Comparison of ENCODE assay signal across 1 cellular context in the genomic region with DNA sequence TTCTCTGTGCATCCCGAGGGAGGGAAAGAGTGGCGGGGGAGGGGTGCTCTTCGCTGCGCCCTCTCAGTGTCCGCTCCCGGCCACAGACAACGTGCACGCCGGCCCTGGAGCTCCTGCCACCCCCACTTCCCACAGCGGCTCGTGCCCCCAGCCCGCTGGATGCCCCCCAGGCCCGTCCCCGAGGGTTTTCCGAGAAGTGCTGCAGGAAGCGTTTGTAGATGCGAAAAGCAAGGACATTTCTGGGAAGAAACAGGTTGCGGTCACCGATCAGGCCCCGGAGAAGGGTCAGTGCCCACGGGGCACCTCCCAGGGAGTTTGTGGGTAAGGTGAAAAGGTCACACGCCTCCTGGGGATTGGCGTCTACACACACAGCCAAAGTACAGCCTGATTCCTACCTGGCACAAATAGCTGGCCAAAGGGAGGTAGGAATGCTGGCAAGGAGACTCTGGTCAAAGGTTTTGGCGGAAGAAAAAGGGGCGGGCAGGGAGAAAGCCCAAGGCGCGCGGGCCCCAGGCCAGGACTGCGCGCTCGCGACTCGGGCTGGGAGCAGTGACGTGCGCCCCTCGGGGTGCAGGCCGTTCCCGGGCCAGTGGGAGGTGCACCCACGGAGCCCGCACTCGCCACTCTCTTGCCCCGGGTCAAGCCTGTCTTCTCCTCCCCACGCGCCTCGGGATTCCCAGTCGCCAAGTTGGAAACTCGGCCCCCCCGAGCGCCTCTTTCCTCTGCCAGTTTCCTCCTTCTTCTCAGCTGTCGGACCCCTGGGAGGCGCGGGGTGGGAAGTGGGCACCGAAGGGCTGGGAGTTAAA.
TF ChIP-seq lines count a peak whose summit lies in the region.

No MANE protein-coding gene starts in this region.

TF ChIP-seq in HEK293, 187 proteins besides CTCF, POLR2A, EP300 and RAD21 (continued from another document and continues in another):
- TF ChIP-seq, protein P1, sequence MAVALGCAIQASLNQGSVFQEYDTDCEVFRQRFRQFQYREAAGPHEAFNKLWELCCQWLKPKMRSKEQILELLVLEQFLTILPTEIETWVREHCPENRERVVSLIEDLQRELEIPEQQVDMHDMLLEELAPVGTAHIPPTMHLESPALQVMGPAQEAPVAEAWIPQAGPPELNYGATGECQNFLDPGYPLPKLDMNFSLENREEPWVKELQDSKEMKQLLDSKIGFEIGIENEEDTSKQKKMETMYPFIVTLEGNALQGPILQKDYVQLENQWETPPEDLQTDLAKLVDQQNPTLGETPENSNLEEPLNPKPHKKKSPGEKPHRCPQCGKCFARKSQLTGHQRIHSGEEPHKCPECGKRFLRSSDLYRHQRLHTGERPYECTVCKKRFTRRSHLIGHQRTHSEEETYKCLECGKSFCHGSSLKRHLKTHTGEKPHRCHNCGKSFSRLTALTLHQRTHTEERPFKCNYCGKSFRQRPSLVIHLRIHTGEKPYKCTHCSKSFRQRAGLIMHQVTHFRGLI (tag by site-specific recombination; IDR thresholded peaks at IDR 0.05): no peak
- TF ChIP-seq ZNF510 (tag by site-specific recombination; IDR thresholded peaks at IDR 0.05; ENCODE audit: insufficient replicate concordance) (no peak), ZNF114 (tag by site-specific recombination; IDR thresholded peaks at IDR 0.05) (no peak), ZBTB8A (tag by site-specific recombination; IDR thresholded peaks at IDR 0.05) (peak; percentile 93), ZNF302 (tag by site-specific recombination; IDR thresholded peaks at IDR 0.05; ENCODE audit: low read depth) (no peak), ZNF76 (tag by site-specific recombination; IDR thresholded peaks at IDR 0.05; ENCODE audit: borderline replicate concordance, low read depth) (peak; percentile 17; the same call in 1 of the 2 replicates), ZNF311 (tag by site-specific recombination; IDR thresholded peaks at IDR 0.05; ENCODE audit: borderline replicate concordance) (no peak), ZNF146 (tag by site-specific recombination; IDR thresholded peaks at IDR 0.05) (no peak), ZNF394 (tag by site-specific recombination; IDR thresholded peaks at IDR 0.05; ENCODE audit: borderline replicate concordance) (no peak), MZF1 (tag by site-specific recombination; IDR thresholded peaks at IDR 0.05; ENCODE audit: borderline replicate concordance) (no peak), ZNF501 (tag by site-specific recombination; IDR thresholded peaks at IDR 0.05) (peak; percentile 56; the same call in 1 of the 2 replicates), ZNF174 (tag by site-specific recombination; IDR thresholded peaks at IDR 0.05) (no peak), ZNF544 (tag by site-specific recombination; IDR thresholded peaks at IDR 0.05) (no peak), YY2 (tag by site-specific recombination; IDR thresholded peaks at IDR 0.05) (no peak), ZIC2 (tag by site-specific recombination; IDR thresholded peaks at IDR 0.05) (peak; percentile 90), ZBTB21 (tag by site-specific recombination; IDR thresholded peaks at IDR 0.05) (no peak), SP7 (tag by site-specific recombination; IDR thresholded peaks at IDR 0.05) (0 out of 2 replicates have a peak, but pooled peaks have one; percentile 26), ZNF596 (tag by site-specific recombination; IDR thresholded peaks at IDR 0.05) (0 out of 2 replicates have a peak, but pooled peaks have one; percentile 0), ZNF654 (tag by site-specific recombination; IDR thresholded peaks at IDR 0.05; ENCODE audit: low read depth) (no peak), ZNF600 (tag by site-specific recombination; IDR thresholded peaks at IDR 0.05) (no peak), KLF16 (tag by site-specific recombination; IDR thresholded peaks at IDR 0.05) (peak; percentile 35; the same call in 1 of the 2 replicates), ZSCAN16 (tag by site-specific recombination; IDR thresholded peaks at IDR 0.05) (no peak), ZNF292 (tag by site-specific recombination; IDR thresholded peaks at IDR 0.05; ENCODE audit: borderline replicate concordance, low read depth) (no peak), ZNF184 (tag by site-specific recombination; IDR thresholded peaks at IDR 0.05) (no peak), KLF9 (tag by site-specific recombination; IDR thresholded peaks at IDR 0.05; ENCODE audit: low read depth) (peak; percentile 57), RBAK (tag by site-specific recombination; IDR thresholded peaks at IDR 0.05) (no peak), ZNF561 (tag by site-specific recombination; IDR thresholded peaks at IDR 0.05; ENCODE audit: borderline replicate concordance) (no peak), ZNF48 (tag by site-specific recombination; IDR thresholded peaks at IDR 0.05) (no peak), ZNF660 (tag by site-specific recombination; IDR thresholded peaks at IDR 0.05) (no peak), ZNF530 (tag by site-specific recombination; IDR thresholded peaks at IDR 0.05; ENCODE audit: low read depth) (no peak), GLI2 (tag by site-specific recombination; IDR thresholded peaks at IDR 0.05; ENCODE audit: borderline replicate concordance, low read depth) (no peak), MEIS1 (CRISPR knock-in tag; IDR thresholded peaks at IDR 0.05; ENCODE audit: borderline replicate concordance) (no peak), ZNF555 (tag by site-specific recombination; conservative IDR thresholded peaks at IDR 0.05) (no peak), ZNF623 (tag by site-specific recombination; IDR thresholded peaks at IDR 0.05) (0 out of 2 replicates have a peak, but pooled peaks have one; percentile 11), ZNF354C (tag by site-specific recombination; IDR thresholded peaks at IDR 0.05; ENCODE audit: borderline replicate concordance, low read depth) (no peak), ZSCAN23 (tag by site-specific recombination; IDR thresholded peaks at IDR 0.05) (no peak), ZNF514 (tag by site-specific recombination; IDR thresholded peaks at IDR 0.05) (no peak), ZNF223 (tag by site-specific recombination; IDR thresholded peaks at IDR 0.05) (no peak; the same call in 1 of the 2 replicates), ZNF423 (tag by site-specific recombination; IDR thresholded peaks at IDR 0.05) (peak; percentile 93), ZNF558 (tag by site-specific recombination; IDR thresholded peaks at IDR 0.05) (no peak), ZNF629 (tag by site-specific recombination; IDR thresholded peaks at IDR 0.05) (0 out of 2 replicates have a peak, but pooled peaks have one; percentile 14), ZBTB48 (tag by site-specific recombination; IDR thresholded peaks at IDR 0.05) (no peak)
- TF ChIP-seq, protein P2, sequence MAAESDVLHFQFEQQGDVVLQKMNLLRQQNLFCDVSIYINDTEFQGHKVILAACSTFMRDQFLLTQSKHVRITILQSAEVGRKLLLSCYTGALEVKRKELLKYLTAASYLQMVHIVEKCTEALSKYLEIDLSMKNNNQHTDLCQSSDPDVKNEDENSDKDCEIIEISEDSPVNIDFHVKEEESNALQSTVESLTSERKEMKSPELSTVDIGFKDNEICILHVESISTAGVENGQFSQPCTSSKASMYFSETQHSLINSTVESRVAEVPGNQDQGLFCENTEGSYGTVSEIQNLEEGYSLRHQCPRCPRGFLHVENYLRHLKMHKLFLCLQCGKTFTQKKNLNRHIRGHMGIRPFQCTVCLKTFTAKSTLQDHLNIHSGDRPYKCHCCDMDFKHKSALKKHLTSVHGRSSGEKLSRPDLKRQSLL (tag by site-specific recombination; IDR thresholded peaks at IDR 0.05): no peak
- TF ChIP-seq, protein P3, sequence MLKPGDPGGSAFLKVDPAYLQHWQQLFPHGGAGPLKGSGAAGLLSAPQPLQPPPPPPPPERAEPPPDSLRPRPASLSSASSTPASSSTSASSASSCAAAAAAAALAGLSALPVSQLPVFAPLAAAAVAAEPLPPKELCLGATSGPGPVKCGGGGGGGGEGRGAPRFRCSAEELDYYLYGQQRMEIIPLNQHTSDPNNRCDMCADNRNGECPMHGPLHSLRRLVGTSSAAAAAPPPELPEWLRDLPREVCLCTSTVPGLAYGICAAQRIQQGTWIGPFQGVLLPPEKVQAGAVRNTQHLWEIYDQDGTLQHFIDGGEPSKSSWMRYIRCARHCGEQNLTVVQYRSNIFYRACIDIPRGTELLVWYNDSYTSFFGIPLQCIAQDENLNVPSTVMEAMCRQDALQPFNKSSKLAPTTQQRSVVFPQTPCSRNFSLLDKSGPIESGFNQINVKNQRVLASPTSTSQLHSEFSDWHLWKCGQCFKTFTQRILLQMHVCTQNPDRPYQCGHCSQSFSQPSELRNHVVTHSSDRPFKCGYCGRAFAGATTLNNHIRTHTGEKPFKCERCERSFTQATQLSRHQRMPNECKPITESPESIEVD (tag by site-specific recombination; IDR thresholded peaks at IDR 0.05): no peak
- TF ChIP-seq, protein P4, sequence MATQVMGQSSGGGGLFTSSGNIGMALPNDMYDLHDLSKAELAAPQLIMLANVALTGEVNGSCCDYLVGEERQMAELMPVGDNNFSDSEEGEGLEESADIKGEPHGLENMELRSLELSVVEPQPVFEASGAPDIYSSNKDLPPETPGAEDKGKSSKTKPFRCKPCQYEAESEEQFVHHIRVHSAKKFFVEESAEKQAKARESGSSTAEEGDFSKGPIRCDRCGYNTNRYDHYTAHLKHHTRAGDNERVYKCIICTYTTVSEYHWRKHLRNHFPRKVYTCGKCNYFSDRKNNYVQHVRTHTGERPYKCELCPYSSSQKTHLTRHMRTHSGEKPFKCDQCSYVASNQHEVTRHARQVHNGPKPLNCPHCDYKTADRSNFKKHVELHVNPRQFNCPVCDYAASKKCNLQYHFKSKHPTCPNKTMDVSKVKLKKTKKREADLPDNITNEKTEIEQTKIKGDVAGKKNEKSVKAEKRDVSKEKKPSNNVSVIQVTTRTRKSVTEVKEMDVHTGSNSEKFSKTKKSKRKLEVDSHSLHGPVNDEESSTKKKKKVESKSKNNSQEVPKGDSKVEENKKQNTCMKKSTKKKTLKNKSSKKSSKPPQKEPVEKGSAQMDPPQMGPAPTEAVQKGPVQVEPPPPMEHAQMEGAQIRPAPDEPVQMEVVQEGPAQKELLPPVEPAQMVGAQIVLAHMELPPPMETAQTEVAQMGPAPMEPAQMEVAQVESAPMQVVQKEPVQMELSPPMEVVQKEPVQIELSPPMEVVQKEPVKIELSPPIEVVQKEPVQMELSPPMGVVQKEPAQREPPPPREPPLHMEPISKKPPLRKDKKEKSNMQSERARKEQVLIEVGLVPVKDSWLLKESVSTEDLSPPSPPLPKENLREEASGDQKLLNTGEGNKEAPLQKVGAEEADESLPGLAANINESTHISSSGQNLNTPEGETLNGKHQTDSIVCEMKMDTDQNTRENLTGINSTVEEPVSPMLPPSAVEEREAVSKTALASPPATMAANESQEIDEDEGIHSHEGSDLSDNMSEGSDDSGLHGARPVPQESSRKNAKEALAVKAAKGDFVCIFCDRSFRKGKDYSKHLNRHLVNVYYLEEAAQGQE (tag by site-specific recombination; IDR thresholded peaks at IDR 0.05): no peak
- TF ChIP-seq, protein P5, sequence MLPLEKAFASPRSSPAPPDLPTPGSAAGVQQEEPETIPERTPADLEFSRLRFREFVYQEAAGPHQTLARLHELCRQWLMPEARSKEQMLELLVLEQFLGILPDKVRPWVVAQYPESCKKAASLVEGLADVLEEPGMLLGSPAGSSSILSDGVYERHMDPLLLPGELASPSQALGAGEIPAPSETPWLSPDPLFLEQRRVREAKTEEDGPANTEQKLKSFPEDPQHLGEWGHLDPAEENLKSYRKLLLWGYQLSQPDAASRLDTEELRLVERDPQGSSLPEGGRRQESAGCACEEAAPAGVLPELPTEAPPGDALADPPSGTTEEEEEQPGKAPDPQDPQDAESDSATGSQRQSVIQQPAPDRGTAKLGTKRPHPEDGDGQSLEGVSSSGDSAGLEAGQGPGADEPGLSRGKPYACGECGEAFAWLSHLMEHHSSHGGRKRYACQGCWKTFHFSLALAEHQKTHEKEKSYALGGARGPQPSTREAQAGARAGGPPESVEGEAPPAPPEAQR (tag by site-specific recombination; IDR thresholded peaks at IDR 0.05): no peak
- TF ChIP-seq, protein P6, sequence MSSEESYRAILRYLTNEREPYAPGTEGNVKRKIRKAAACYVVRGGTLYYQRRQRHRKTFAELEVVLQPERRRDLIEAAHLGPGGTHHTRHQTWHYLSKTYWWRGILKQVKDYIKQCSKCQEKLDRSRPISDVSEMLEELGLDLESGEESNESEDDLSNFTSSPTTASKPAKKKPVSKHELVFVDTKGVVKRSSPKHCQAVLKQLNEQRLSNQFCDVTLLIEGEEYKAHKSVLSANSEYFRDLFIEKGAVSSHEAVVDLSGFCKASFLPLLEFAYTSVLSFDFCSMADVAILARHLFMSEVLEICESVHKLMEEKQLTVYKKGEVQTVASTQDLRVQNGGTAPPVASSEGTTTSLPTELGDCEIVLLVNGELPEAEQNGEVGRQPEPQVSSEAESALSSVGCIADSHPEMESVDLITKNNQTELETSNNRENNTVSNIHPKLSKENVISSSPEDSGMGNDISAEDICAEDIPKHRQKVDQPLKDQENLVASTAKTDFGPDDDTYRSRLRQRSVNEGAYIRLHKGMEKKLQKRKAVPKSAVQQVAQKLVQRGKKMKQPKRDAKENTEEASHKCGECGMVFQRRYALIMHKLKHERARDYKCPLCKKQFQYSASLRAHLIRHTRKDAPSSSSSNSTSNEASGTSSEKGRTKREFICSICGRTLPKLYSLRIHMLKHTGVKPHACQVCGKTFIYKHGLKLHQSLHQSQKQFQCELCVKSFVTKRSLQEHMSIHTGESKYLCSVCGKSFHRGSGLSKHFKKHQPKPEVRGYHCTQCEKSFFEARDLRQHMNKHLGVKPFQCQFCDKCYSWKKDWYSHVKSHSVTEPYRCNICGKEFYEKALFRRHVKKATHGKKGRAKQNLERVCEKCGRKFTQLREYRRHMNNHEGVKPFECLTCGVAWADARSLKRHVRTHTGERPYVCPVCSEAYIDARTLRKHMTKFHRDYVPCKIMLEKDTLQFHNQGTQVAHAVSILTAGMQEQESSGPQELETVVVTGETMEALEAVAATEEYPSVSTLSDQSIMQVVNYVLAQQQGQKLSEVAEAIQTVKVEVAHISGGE (tag by site-specific recombination; conservative IDR thresholded peaks at IDR 0.05; ENCODE audit: low read depth): 0 out of 2 replicates have a peak, but pooled peaks have one; percentile 19
- TF ChIP-seq, protein P7, sequence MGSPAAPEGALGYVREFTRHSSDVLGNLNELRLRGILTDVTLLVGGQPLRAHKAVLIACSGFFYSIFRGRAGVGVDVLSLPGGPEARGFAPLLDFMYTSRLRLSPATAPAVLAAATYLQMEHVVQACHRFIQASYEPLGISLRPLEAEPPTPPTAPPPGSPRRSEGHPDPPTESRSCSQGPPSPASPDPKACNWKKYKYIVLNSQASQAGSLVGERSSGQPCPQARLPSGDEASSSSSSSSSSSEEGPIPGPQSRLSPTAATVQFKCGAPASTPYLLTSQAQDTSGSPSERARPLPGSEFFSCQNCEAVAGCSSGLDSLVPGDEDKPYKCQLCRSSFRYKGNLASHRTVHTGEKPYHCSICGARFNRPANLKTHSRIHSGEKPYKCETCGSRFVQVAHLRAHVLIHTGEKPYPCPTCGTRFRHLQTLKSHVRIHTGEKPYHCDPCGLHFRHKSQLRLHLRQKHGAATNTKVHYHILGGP (tag by site-specific recombination; IDR thresholded peaks at IDR 0.05): no peak
